Comparison of ENCODE assay signal across 16 cellular contexts in genomic region chr9:136984464-136985026, GRCh38. TPM values are rescaled to one million over a fixed set of nuclear protein-coding genes. Genes with fewer than 3 reads are reported as not detected.
"Had no signal": no experiment of that assay in that cellular context is flagged by ENCODE, and none has a peak within 500 bp of the region (broad histone marks: within the 10 kb centered on the region; RNA-seq: fewer than 3 reads in every experiment).

No MANE protein-coding gene starts in this region.

- H3K4me3 ChIP-seq: cardiac muscle cell, ovary, transverse colon had no signal

- H3K36me3 ChIP-seq: cardiac muscle cell, ovary, transverse colon had no signal

- H3K27me3 ChIP-seq: ovary had no signal

- H3K9me3 Mint-ChIP-seq: activated naive CD8-positive, alpha-beta T cell treated with anti-CD3 and anti-CD28 coated beads, Interleukin-2, amount 50 U/mL, for 24 hours; memory B cell; nephron progenitor cell; T-cell had no signal

- H3K9me3 ChIP-seq: ovary, transverse colon had no signal

- H3K4me1 Mint-ChIP-seq: activated CD4-positive, alpha-beta T cell treated with anti-CD3 and anti-CD28 coated beads for 36 hours had no signal

- H3K36me3 Mint-ChIP-seq: T-cell had no signal

- H3K27ac ChIP-seq: cardiac muscle cell, ovary, transverse colon, VCaP had no signal

- H3K4me3 Mint-ChIP-seq: activated CD4-positive, alpha-beta T cell treated with anti-CD3 and anti-CD28 coated beads for 36 hours; activated CD8-positive, alpha-beta T cell treated with anti-CD3 and anti-CD28 coated beads, Interleukin-2, amount 10 ng/mL, durations not matched to agents 7 days and 5 days; activated naive CD8-positive, alpha-beta T cell treated with anti-CD3 and anti-CD28 coated beads, Interleukin-2, amount 50 U/mL, for 24 hours; memory B cell had no signal

- DNase-seq: activated CD4-positive, alpha-beta T cell treated with anti-CD3 and anti-CD28 coated beads for 36 hours; activated CD8-positive, alpha-beta memory T cell treated with anti-CD3 and anti-CD28 coated beads, Interleukin-2, amount 50 U/mL, for 48 hours; activated CD8-positive, alpha-beta T cell treated with anti-CD3 and anti-CD28 coated beads, Interleukin-2, amount 10 ng/mL, durations not matched to agents 7 days and 5 days; activated naive CD8-positive, alpha-beta T cell treated with anti-CD3 and anti-CD28 coated beads, Interleukin-2, amount 50 U/mL, for 24 hours; hippocampal formation; nephron progenitor cell; ovary; stimulated activated CD4-positive, alpha-beta T cell treated with anti-CD3 and anti-CD28 coated beads, Interleukin-15, amount 100 ng/mL, for 24 hours; stimulated activated CD4-positive, alpha-beta T cell treated with anti-CD3 and anti-CD28 coated beads, Interleukin-4, amount 100 ng/mL, for 24 hours; transverse colon had no signal

- H3K27ac Mint-ChIP-seq: activated CD4-positive, alpha-beta T cell treated with anti-CD3 and anti-CD28 coated beads for 36 hours; activated CD8-positive, alpha-beta T cell treated with anti-CD3 and anti-CD28 coated beads, Interleukin-2, amount 10 ng/mL, durations not matched to agents 7 days and 5 days; activated naive CD8-positive, alpha-beta T cell treated with anti-CD3 and anti-CD28 coated beads, Interleukin-2, amount 50 U/mL, for 24 hours; memory B cell; nephron progenitor cell had no signal

RNA-seq across cellular contexts. Expression of gene LCNL1, which starts 1.8 kb away (rescaled TPM):
- total RNA-seq: activated CD4-positive, alpha-beta T cell treated with anti-CD3 and anti-CD28 coated beads for 36 hours; activated CD8-positive, alpha-beta T cell treated with anti-CD3 and anti-CD28 coated beads, Interleukin-2, amount 10 ng/mL, durations not matched to agents 7 days and 5 days; SK-MEL-5 had no signal
- polyA plus RNA-seq: cardiac muscle cell had no signal

RNA-seq across cellular contexts. Expression of gene PTGDS, which starts 7.2 kb away (rescaled TPM):
- total RNA-seq: activated CD4-positive, alpha-beta T cell treated with anti-CD3 and anti-CD28 coated beads for 36 hours; SK-MEL-5 had no signal

RNA-seq across cellular contexts. Expression of gene CLIC3, which starts 11.8 kb away (rescaled TPM):
- total RNA-seq: activated CD4-positive, alpha-beta T cell treated with anti-CD3 and anti-CD28 coated beads for 36 hours; cardiac muscle cell; SK-MEL-5 had no signal

RNA-seq across cellular contexts. Expression of gene LCN12, which starts 32.5 kb away (rescaled TPM):
- total RNA-seq: astrocyte, SK-MEL-5 had no signal
